21 cellular contexts compared by ENCODE assay signal in the genomic region with DNA sequence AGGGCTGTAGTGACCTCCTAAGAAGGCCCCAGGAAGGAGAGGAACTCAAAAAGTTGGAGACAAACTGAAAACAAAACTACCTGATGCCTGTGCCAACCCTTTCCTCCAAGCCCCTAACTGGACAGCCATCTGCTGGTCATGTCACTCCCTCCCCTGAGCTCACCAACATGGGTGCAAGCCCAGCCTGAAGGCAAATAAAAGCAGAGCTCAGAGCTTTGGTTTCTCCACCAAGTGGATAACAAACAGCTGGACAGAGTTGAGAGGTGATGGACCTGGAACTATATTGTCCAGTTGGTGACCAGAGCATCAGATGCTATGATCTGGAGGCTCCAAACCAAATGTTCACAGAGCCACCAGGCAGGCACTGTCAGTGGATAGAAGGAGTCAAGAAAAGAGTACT. TPM values are rescaled to one million over a fixed set of nuclear protein-coding genes. Genes with fewer than 3 reads are reported as not detected.
DNase-seq lines count a peak whose midpoint lies in the region; ATAC-seq and TF ChIP-seq lines count a peak whose summit lies in the region.
"Had no signal": no experiment of that assay in that cellular context is flagged by ENCODE, and none has a peak within 500 bp of the region (broad histone marks: within the 10 kb centered on the region; RNA-seq: fewer than 3 reads in every experiment).

No MANE protein-coding gene starts in this region.

- no peak for TF ChIP-seq POLR2A in testis (IDR thresholded peaks at IDR 0.05)

- no peak for ATAC-seq in activated CD8-positive, alpha-beta memory T cell treated with anti-CD3 and anti-CD28 coated beads, Interleukin-2, amount 10 ng/mL, durations not matched to agents 7 days and 5 days
- no peak for ATAC-seq in GM21447 (IDR thresholded peaks at IDR 0.05; ENCODE audit: unreplicated experiment)
- ATAC-seq: CD8-positive, alpha-beta T cell; GM12878 had no signal

- H3K4me1 Mint-ChIP-seq in activated CD8-positive, alpha-beta memory T cell treated with anti-CD3 and anti-CD28 coated beads, Interleukin-2, amount 10 ng/mL, durations not matched to agents 7 days and 5 days, result no peaks in the 10 kb centered on the region
- H3K4me1 Mint-ChIP-seq: B cell; CD4-positive, CD25-positive, alpha-beta regulatory T cell had no signal

- DNase-seq in activated CD8-positive, alpha-beta memory T cell treated with anti-CD3 and anti-CD28 coated beads, Interleukin-2, amount 50 U/mL, for 48 hours, result peak; percentile 15
- no peak for DNase-seq in activated CD8-positive, alpha-beta memory T cell treated with anti-CD3 and anti-CD28 coated beads, Interleukin-2, amount 10 ng/mL, durations not matched to agents 7 days and 5 days
- DNase-seq in coronary artery (ENCODE audit: low spot score) (peak; percentile 26), testis (peak; percentile 4), EL (no peak)
- DNase-seq: Caco-2; CD4-positive, CD25-positive, alpha-beta regulatory T cell; DMS153; DND-41; GDM1; GOT3; HFFc6 had no signal

- H3K27me3 Mint-ChIP-seq in activated CD8-positive, alpha-beta memory T cell treated with anti-CD3 and anti-CD28 coated beads, Interleukin-2, amount 10 ng/mL, durations not matched to agents 7 days and 5 days, result peaks cover 17% of the 10 kb centered on the region

- H3K9me3 Mint-ChIP-seq in activated CD8-positive, alpha-beta memory T cell treated with anti-CD3 and anti-CD28 coated beads, Interleukin-2, amount 10 ng/mL, durations not matched to agents 7 days and 5 days (ENCODE audit: low read depth), result no peaks in the 10 kb centered on the region
- H3K9me3 Mint-ChIP-seq: CD4-positive, CD25-positive, alpha-beta regulatory T cell; CD8-positive, alpha-beta T cell; HFFc6 had no signal

- H3K4me3 Mint-ChIP-seq in activated CD8-positive, alpha-beta memory T cell treated with anti-CD3 and anti-CD28 coated beads, Interleukin-2, amount 10 ng/mL, durations not matched to agents 7 days and 5 days, result no peak overlapping the region
- H3K4me3 Mint-ChIP-seq: B cell; CD4-positive, CD25-positive, alpha-beta regulatory T cell; CD8-positive, alpha-beta T cell; HFFc6 had no signal

- no peak overlapping the region for H3K27ac Mint-ChIP-seq in activated CD8-positive, alpha-beta memory T cell treated with anti-CD3 and anti-CD28 coated beads, Interleukin-2, amount 10 ng/mL, durations not matched to agents 7 days and 5 days
- H3K27ac Mint-ChIP-seq: B cell; CD4-positive, CD25-positive, alpha-beta regulatory T cell; CD8-positive, alpha-beta T cell; HFFc6 had no signal

- H3K27ac ChIP-seq in coronary artery (no peak overlapping the region), testis (no peak overlapping the region)
- H3K27ac ChIP-seq: 22Rv1, BLaER1, C4-2B had no signal

- H3K36me3 ChIP-seq in testis (ENCODE audit: low read depth, missing control alignments), result no peaks in the 10 kb centered on the region
- H3K36me3 ChIP-seq: BLaER1, HAP-1 had no signal

- H3K36me3 Mint-ChIP-seq in activated CD8-positive, alpha-beta memory T cell treated with anti-CD3 and anti-CD28 coated beads, Interleukin-2, amount 10 ng/mL, durations not matched to agents 7 days and 5 days, result no peaks in the 10 kb centered on the region
- H3K36me3 Mint-ChIP-seq: CD4-positive, CD25-positive, alpha-beta regulatory T cell; CD8-positive, alpha-beta T cell had no signal

- intact Hi-C loops in testis (cut with DNase I; ENCODE audit: low total_unique reads), result no loop called here

- H3K4me1 ChIP-seq in testis, result no peaks in the 10 kb centered on the region
- H3K4me1 ChIP-seq: Caco-2, HAP-1 had no signal

- no peaks in the 10 kb centered on the region for H3K9me3 ChIP-seq in testis
- H3K9me3 ChIP-seq: BLaER1, Caco-2, HAP-1 had no signal

- H3K4me3 ChIP-seq in coronary artery, result no peak overlapping the region
- H3K4me3 ChIP-seq in testis, result no peak overlapping the region
- H3K4me3 ChIP-seq: BLaER1, GM12878, HAP-1 had no signal

- CTCF ChIA-PET in activated CD8-positive, alpha-beta memory T cell treated with anti-CD3 and anti-CD28 coated beads, Interleukin-2, amount 10 ng/mL, durations not matched to agents 7 days and 5 days (lab: Charles Lee), result interaction anchor here (1.2 kb wide), 1 partner anchor 88 kb away, joined by 3 read pairs; no protein-coding TSS in a partner anchor

- no peaks in the 10 kb centered on the region for H3K27me3 ChIP-seq in testis

- TF ChIP-seq CTCF in coronary artery (IDR thresholded peaks at IDR 0.05), result no peak
- no peak for TF ChIP-seq CTCF in testis (IDR thresholded peaks at IDR 0.05)

RNA-seq across cellular contexts. Expression of a gene that starts 34.6 kb away (rescaled TPM):
- total RNA-seq in activated CD8-positive, alpha-beta memory T cell treated with anti-CD3 and anti-CD28 coated beads, Interleukin-2, amount 10 ng/mL, durations not matched to agents 7 days and 5 days, result 100 to 1,000 TPM in 1 of 2 experiments, 10 to 100 TPM in 1; 54.6 to 178 TPM
- under 1 TPM; 0.62 to 0.79 TPM for total RNA-seq in testis
- 1.3 TPM for polyA plus RNA-seq in testis (ENCODE audit: insufficient read depth, low read depth, low replicate concordance)
- total RNA-seq: Caco-2, HFFc6 had no signal
- polyA plus RNA-seq: AG04450 had no signal

Comparison
In these comparisons a context has a peak if more than half of its experiments do, and no peak if none do; other contexts are left out.
1. DNase-seq: peak in activated CD8-positive, alpha-beta memory T cell treated with anti-CD3 and anti-CD28 coated beads, Interleukin-2, amount 50 U/mL, for 48 hours (single experiment), coronary artery (single experiment) and testis (single experiment); none in activated CD8-positive, alpha-beta memory T cell treated with anti-CD3 and anti-CD28 coated beads, Interleukin-2, amount 10 ng/mL, durations not matched to agents 7 days and 5 days (single experiment) and EL (single experiment).
2. RNA of a gene that starts 34.6 kb away (total RNA-seq): 54.6 to 178 TPM in activated CD8-positive, alpha-beta memory T cell treated with anti-CD3 and anti-CD28 coated beads, Interleukin-2, amount 10 ng/mL, durations not matched to agents 7 days and 5 days; 0.62 to 0.79 TPM in testis; every median in the first group is over 10 times any median in the second.